Comparison of ENCODE assay signal across 16 cellular contexts in genomic region chr20:45484676-45485075, GRCh38. TPM values are rescaled to one million over a fixed set of nuclear protein-coding genes. Genes with fewer than 3 reads are reported as not detected.
DNase-seq lines count a peak whose midpoint lies in the region; ATAC-seq, FAIRE-seq and TF ChIP-seq lines count a peak whose summit lies in the region.
"Had no signal": no experiment of that assay in that cellular context is flagged by ENCODE, and none has a peak within 500 bp of the region (broad histone marks: within the 10 kb centered on the region; RNA-seq: fewer than 3 reads in every experiment).

No MANE protein-coding gene starts in this region.

- no peak overlapping the region for H2BK12ac ChIP-seq in H9 (ENCODE audit: insufficient read length, low read depth, low read length)

- H3K14ac ChIP-seq in H9 (ENCODE audit: insufficient read depth, low read length), result no peak overlapping the region

- no peak overlapping the region for H3K27ac ChIP-seq in colonic mucosa
- no peak overlapping the region for H3K27ac ChIP-seq in H9 (ENCODE audit: insufficient read length, low read depth, low read length)
- H3K27ac ChIP-seq in gastroesophageal sphincter, result no peak overlapping the region
- H3K27ac ChIP-seq: A549, C4-2B had no signal

- H2AFZ ChIP-seq in H9 (ENCODE audit: low read length), result no peak overlapping the region

- no peak overlapping the region for H3T11ph ChIP-seq in H9 (ENCODE audit: low read length)

- no peak for DNase-seq in HTR-8/SVneo (ENCODE audit: insufficient read length, low spot score)
- DNase-seq in colonic mucosa, result peak; percentile 69
- DNase-seq in left colon, result peak; percentile 55
- no peak for DNase-seq in H9
- DNase-seq: BE2C; CD4-positive, alpha-beta memory T cell; DMS79 had no signal

- TF ChIP-seq EP300 in gastroesophageal sphincter (IDR thresholded peaks at IDR 0.05), result no peak

- H3K27me3 Mint-ChIP-seq in H9 (ENCODE audit: low read depth), result peaks cover 4% of the 10 kb centered on the region; the same call in 1 of the 2 replicates

- H3K18ac ChIP-seq in H9 (ENCODE audit: insufficient read length, low read depth, low read length), result no peak overlapping the region

- intact Hi-C loops in colonic mucosa (cut with DNase I), result no loop called here
- intact Hi-C loops in left colon (cut with DNase I, micrococcal nuclease), result no loop called here

- H3K36me3 ChIP-seq in colonic mucosa (no peaks in the 10 kb centered on the region), gastroesophageal sphincter (no peaks in the 10 kb centered on the region)
- H3K36me3 ChIP-seq: BE2C had no signal

- no peak overlapping the region for H3K4ac ChIP-seq in H9 (ENCODE audit: low read depth, low read length)

- H4K5ac ChIP-seq in H9 (ENCODE audit: insufficient read length, low read depth, low read length), result no peak overlapping the region

- ATAC-seq in left colon, result peak; percentile 89
- no peak for ATAC-seq in gastroesophageal sphincter
- no peak for ATAC-seq in HG03432 (IDR thresholded peaks at IDR 0.05; ENCODE audit: unreplicated experiment)
- ATAC-seq in GM21529 (IDR thresholded peaks at IDR 0.05; ENCODE audit: unreplicated experiment), result no peak
- ATAC-seq: A549, GM12878 had no signal

- TF ChIP-seq POLR2A in gastroesophageal sphincter (IDR thresholded peaks at IDR 0.05), result no peak

- no peak overlapping the region for H3K56ac ChIP-seq in H9 (ENCODE audit: insufficient read length, low read depth, low read length)

- no peak overlapping the region for H2BK15ac ChIP-seq in H9 (ENCODE audit: low read depth, low read length)

- no CpG with 5 or more reads among the region's 6 CpGs for WGBS in H9 (ENCODE audit: extremely low coverage, insufficient read length, low lambda C conversion rate)
- 28 to 80% methylated on average over 2 to 6 of the region's 6 CpGs for WGBS in gastroesophageal sphincter (ENCODE audit: low coverage in 1 of 2), 2 donors

- H3K23ac ChIP-seq in H9 (ENCODE audit: insufficient read length, low read depth, low read length), result no peak overlapping the region

- H2BK5ac ChIP-seq in H9 (ENCODE audit: insufficient read length, low read length), result no peak overlapping the region

- H3K4me1 ChIP-seq in colonic mucosa (no peaks in the 10 kb centered on the region), H9 (ENCODE audit: insufficient read depth, low read length) (peaks cover 7% of the 10 kb centered on the region; the same call in 1 of the 2 replicates), gastroesophageal sphincter (no peaks in the 10 kb centered on the region)
- H3K4me1 ChIP-seq: A549 had no signal

- H3K9me3 ChIP-seq in colonic mucosa, result no peaks in the 10 kb centered on the region
- H3K9me3 ChIP-seq in H9 (ENCODE audit: control insufficient read depth, low read depth, low read length), result no peaks in the 10 kb centered on the region
- no peaks in the 10 kb centered on the region for H3K9me3 ChIP-seq in gastroesophageal sphincter
- H3K9me3 ChIP-seq: A549, BE2C had no signal

- no peaks in the 10 kb centered on the region for H4K20me1 ChIP-seq in H9 (ENCODE audit: control insufficient read depth, insufficient read depth, insufficient read length)

- H3K4me1 Mint-ChIP-seq in H9, result peaks cover 25 to 26% of the 10 kb centered on the region in 2 experiments
- H3K4me1 Mint-ChIP-seq: CD4-positive, alpha-beta memory T cell had no signal

- no peak overlapping the region for H4K8ac ChIP-seq in H9 (replicated peaks; ENCODE audit: insufficient read length, low read depth, low read length)

- no peak overlapping the region for H2BK120ac ChIP-seq in H9 (ENCODE audit: low read depth, low read length, poor library complexity, severe bottlenecking)

- peak; percentile 82 for FAIRE-seq in HTR-8/SVneo (lab: Jason Lieb, UNC)
- FAIRE-seq: A549, GM12878 had no signal

- no peaks in the 10 kb centered on the region for H3K79me2 ChIP-seq in H9 (ENCODE audit: insufficient read depth, low read length)

- no peak overlapping the region for H4K91ac ChIP-seq in H9 (ENCODE audit: insufficient read length, low read depth, low read length)

- TF ChIP-seq CTCF in colonic mucosa (IDR thresholded peaks at IDR 0.05) (no peak), H9 (conservative IDR thresholded peaks at IDR 0.05) (no peak), gastroesophageal sphincter (IDR thresholded peaks at IDR 0.05) (no peak)

- H3K9me3 Mint-ChIP-seq in H9, result no peaks in the 10 kb centered on the region
- H3K9me3 Mint-ChIP-seq: CD4-positive, alpha-beta memory T cell had no signal

- H3K23me2 ChIP-seq in H9 (ENCODE audit: insufficient read length, low read depth, low read length, poor library complexity, severe bottlenecking), result peaks cover 5% of the 10 kb centered on the region

- H3K27ac Mint-ChIP-seq in H9, result peak overlapping the region in 1 of 3 experiments; percentile 34; a peak in 1 of 7 replicates
- H3K27ac Mint-ChIP-seq: CD4-positive, alpha-beta memory T cell had no signal

- H3K36me3 Mint-ChIP-seq in H9 (ENCODE audit: insufficient read depth in 1 of 3, low read depth in 3 of 3), result peaks cover 3 to 9% (median 4%) of the 10 kb centered on the region in 3 experiments; a peak in 5 of 7 replicates

- no peak overlapping the region for H3K4me2 ChIP-seq in H9 (ENCODE audit: insufficient read depth, insufficient read length, low read length)
- H3K4me2 ChIP-seq: A549 had no signal

- H3K9ac ChIP-seq in colonic mucosa (ENCODE audit: low read depth in 2 of 2, low read length in 2 of 2) (peak overlapping the region in 1 of 2 donors; percentile 19), H9 (ENCODE audit: extremely low read depth, insufficient read length, low read length) (no peak overlapping the region)

- no peak overlapping the region for H3K4me3 Mint-ChIP-seq in H9
- H3K4me3 Mint-ChIP-seq: CD4-positive, alpha-beta memory T cell had no signal

- no peak overlapping the region for H2BK20ac ChIP-seq in H9 (ENCODE audit: low read depth, low read length, poor library complexity, severe bottlenecking)

- H3K4me3 ChIP-seq in colonic mucosa (no peak overlapping the region), gastroesophageal sphincter (no peak overlapping the region)
- H3K4me3 ChIP-seq: A549, GM12878 had no signal

- H3K27me3 ChIP-seq in colonic mucosa (no peaks in the 10 kb centered on the region), H9 (ENCODE audit: insufficient read depth, low read length) (no peaks in the 10 kb centered on the region), gastroesophageal sphincter (peaks cover 66% of the 10 kb centered on the region)

- no peak overlapping the region for H2AK5ac ChIP-seq in H9 (ENCODE audit: insufficient read length, low read length)

- no peaks in the 10 kb centered on the region for H3K79me1 ChIP-seq in H9 (ENCODE audit: insufficient read depth, low read depth, low read length, poor library complexity, severe bottlenecking)

RNA-seq across cellular contexts. Expression of gene WFDC2, which starts 15.1 kb away (rescaled TPM):
- total RNA-seq in colonic mucosa (100 to 1,000 TPM; 117 to 285 TPM), left colon (100 to 1,000 TPM; 108 to 124 TPM), H9 (2021) (57.1 and 59.6 TPM in 2 replicates), gastroesophageal sphincter (10 to 100 TPM in 1 of 4 donors, 1 to 10 TPM in 2, not detected in 1; 7.0 to 21.9 (median 9.3) TPM)
- total RNA-seq: G401, GM12878, H4, HT1080 had no signal

RNA-seq across cellular contexts. Expression of gene SPINT3, which starts 30.7 kb away (rescaled TPM):
- not detected for total RNA-seq in colonic mucosa
- total RNA-seq in left colon, result not detected
- total RNA-seq in H9 (2021), result not detected in 2 replicates
- total RNA-seq in gastroesophageal sphincter, result not detected
- total RNA-seq: CD4-positive, alpha-beta memory T cell; G401; GM12878; H4; HT1080 had no signal

RNA-seq across cellular contexts. Expression of gene WFDC6, which starts 54.6 kb away (rescaled TPM):
- not detected for total RNA-seq in colonic mucosa
- total RNA-seq in left colon, result not detected
- not detected in 2 replicates for total RNA-seq in H9 (2021)
- total RNA-seq in gastroesophageal sphincter, result not detected
- total RNA-seq: CD4-positive, alpha-beta memory T cell; G401; GM12878; H4; HT1080 had no signal

Comparison
In these comparisons a context has a peak if more than half of its experiments do, and no peak if none do; other contexts are left out.
1. DNase-seq: peak in colonic mucosa (single experiment) and left colon (2 of 2); none in HTR-8/SVneo (single experiment) and H9 (single experiment).